ENCODE assay signal across 11 cellular contexts in the genomic region with DNA sequence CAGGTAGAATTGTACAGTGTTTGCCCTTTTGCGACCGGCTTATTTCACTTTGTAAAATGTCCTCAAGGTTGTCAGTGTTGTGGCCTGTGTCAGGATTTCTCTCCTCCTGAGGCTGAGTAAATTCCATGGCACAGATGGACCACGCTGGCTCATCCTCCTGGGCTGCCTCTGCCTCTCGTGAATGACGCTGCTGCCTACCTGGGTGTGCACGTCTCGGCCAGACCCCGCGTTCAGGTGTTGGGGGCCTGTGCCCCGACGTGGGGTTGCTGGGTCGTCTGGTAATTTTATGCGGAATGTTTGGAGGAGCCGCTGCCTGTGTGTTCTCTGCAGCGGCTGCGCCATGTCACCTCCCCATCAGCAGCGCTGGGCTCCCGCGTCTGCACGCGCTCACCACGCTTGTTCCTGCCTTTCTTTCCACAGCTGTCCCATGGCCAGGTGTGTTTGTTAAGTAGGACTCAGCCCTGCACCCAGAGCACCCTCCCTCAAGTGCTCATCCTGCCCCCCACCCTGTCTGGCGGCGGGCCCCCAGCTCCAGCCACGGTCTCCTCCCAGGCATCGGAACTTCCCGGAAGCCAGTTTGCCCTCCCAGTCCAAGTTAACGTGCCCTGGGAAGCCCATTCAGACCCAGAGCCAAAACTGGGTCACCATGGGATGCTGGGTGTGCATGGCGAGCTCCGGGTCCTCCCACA. TPM values are rescaled to one million over a fixed set of nuclear protein-coding genes. Genes with fewer than 3 reads are reported as not detected.
"Had no signal": no experiment of that assay in that cellular context is flagged by ENCODE, and none has a peak within 500 bp of the region (broad histone marks: within the 10 kb centered on the region; RNA-seq: fewer than 3 reads in every experiment).

No MANE protein-coding gene starts in this region.

- H3K27ac ChIP-seq: GM23248, HL-60 had no signal

- H3K4me1 ChIP-seq: HAP-1 had no signal

- H2AFZ ChIP-seq: GM23248 had no signal

- H3K9ac ChIP-seq: GM23248 had no signal

- H3K4me3 ChIP-seq: GM23248, HAP-1 had no signal

- H3K9me3 ChIP-seq: HAP-1 had no signal

- ATAC-seq: HCT116 had no signal

- DNase-seq: GM23248, GOT3, H7, HFFc6, KG1 had no signal

- H3K36me3 ChIP-seq: HAP-1 had no signal

RNA-seq across cellular contexts. Expression of a gene that starts 36.1 kb away (rescaled TPM):
- total RNA-seq: GM23248, H4, HFFc6, HT1080 had no signal
- polyA plus RNA-seq: GM23248, IgD-negative memory B cell had no signal
